1 cellular context compared by ENCODE assay signal in genomic region chr2:166614027-166614426, GRCh38.
TF ChIP-seq lines count a peak whose summit lies in the region.

No MANE protein-coding gene starts in this region.

TF ChIP-seq in H1, 55 proteins besides CTCF, POLR2A, EP300 and RAD21 (continued from another document):
- no peak for TF ChIP-seq E2F6 (IDR thresholded peaks at IDR 0.05)
- TF ChIP-seq BRCA1 (IDR thresholded peaks at IDR 0.05; ENCODE audit: low read depth, low read length): no peak
- TF ChIP-seq SP2 (IDR thresholded peaks at IDR 0.05; ENCODE audit: low read length): no peak
- no peak for TF ChIP-seq CHD7 (IDR thresholded peaks at IDR 0.05; ENCODE audit: insufficient replicate concordance, low read length)
- TF ChIP-seq POU5F1 (IDR thresholded peaks at IDR 0.05; ENCODE audit: low read depth, low read length): no peak
- TF ChIP-seq BACH1 (IDR thresholded peaks at IDR 0.05; ENCODE audit: low read length): no peak
- no peak for TF ChIP-seq NANOG (IDR thresholded peaks at IDR 0.05; ENCODE audit: insufficient read depth, low read depth, low read length, poor library complexity, severe bottlenecking)
- no peak for TF ChIP-seq SP1 (IDR thresholded peaks at IDR 0.05; ENCODE audit: low read depth, low read length)
- no peak for TF ChIP-seq POLR2AphosphoS5 (IDR thresholded peaks at IDR 0.05; ENCODE audit: low read depth, low read length)
- TF ChIP-seq TAF1 (IDR thresholded peaks at IDR 0.05; ENCODE audit: low read depth, low read length): no peak
- no peak for TF ChIP-seq MAX (IDR thresholded peaks at IDR 0.05)
- TF ChIP-seq TAF7 (optimal IDR thresholded peaks at IDR 0.05; ENCODE audit: borderline replicate concordance, low read depth, low read length): no peak
